Comparison of ENCODE assay signal across 2 cellular contexts in genomic region chr1:154895779-154896178, GRCh38.
TF ChIP-seq lines count a peak whose summit lies in the region.

No MANE protein-coding gene starts in this region.

TF ChIP-seq in SK-N-SH, 30 proteins besides CTCF, POLR2A, EP300 and RAD21 (continued from another document):
- TF ChIP-seq IRF3 (IDR thresholded peaks at IDR 0.05; ENCODE audit: low read depth, low read length) (no peak), ELF1 (IDR thresholded peaks at IDR 0.05) (no peak), SIN3A (IDR thresholded peaks at IDR 0.05; ENCODE audit: borderline replicate concordance, low read depth, low read length) (no peak), JUND (IDR thresholded peaks at IDR 0.05) (no peak), SMC3 (IDR thresholded peaks at IDR 0.05; ENCODE audit: low read depth, low read length) (no peak), POLR2AphosphoS5 (IDR thresholded peaks at IDR 0.05; ENCODE audit: low read depth, low read length) (no peak), NRF1 (IDR thresholded peaks at IDR 0.05; ENCODE audit: low read depth, low read length) (no peak)
- TF ChIP-seq, protein P1, sequence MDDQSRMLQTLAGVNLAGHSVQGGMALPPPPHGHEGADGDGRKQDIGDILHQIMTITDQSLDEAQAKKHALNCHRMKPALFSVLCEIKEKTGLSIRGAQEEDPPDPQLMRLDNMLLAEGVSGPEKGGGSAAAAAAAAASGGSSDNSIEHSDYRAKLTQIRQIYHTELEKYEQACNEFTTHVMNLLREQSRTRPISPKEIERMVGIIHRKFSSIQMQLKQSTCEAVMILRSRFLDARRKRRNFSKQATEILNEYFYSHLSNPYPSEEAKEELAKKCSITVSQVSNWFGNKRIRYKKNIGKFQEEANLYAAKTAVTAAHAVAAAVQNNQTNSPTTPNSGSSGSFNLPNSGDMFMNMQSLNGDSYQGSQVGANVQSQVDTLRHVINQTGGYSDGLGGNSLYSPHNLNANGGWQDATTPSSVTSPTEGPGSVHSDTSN (IDR thresholded peaks at IDR 0.05): no peak
- TF ChIP-seq, protein P2, sequence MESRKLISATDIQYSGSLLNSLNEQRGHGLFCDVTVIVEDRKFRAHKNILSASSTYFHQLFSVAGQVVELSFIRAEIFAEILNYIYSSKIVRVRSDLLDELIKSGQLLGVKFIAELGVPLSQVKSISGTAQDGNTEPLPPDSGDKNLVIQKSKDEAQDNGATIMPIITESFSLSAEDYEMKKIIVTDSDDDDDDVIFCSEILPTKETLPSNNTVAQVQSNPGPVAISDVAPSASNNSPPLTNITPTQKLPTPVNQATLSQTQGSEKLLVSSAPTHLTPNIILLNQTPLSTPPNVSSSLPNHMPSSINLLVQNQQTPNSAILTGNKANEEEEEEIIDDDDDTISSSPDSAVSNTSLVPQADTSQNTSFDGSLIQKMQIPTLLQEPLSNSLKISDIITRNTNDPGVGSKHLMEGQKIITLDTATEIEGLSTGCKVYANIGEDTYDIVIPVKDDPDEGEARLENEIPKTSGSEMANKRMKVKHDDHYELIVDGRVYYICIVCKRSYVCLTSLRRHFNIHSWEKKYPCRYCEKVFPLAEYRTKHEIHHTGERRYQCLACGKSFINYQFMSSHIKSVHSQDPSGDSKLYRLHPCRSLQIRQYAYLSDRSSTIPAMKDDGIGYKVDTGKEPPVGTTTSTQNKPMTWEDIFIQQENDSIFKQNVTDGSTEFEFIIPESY (IDR thresholded peaks at IDR 0.05; ENCODE audit: borderline replicate concordance, low read depth): no peak

TF ChIP-seq in SK-N-SH treated with all-trans-retinoic acid at 6 μM for 48 hours, 23 proteins besides CTCF, POLR2A, EP300 and RAD21 (continued from another document):
- TF ChIP-seq, protein P3, sequence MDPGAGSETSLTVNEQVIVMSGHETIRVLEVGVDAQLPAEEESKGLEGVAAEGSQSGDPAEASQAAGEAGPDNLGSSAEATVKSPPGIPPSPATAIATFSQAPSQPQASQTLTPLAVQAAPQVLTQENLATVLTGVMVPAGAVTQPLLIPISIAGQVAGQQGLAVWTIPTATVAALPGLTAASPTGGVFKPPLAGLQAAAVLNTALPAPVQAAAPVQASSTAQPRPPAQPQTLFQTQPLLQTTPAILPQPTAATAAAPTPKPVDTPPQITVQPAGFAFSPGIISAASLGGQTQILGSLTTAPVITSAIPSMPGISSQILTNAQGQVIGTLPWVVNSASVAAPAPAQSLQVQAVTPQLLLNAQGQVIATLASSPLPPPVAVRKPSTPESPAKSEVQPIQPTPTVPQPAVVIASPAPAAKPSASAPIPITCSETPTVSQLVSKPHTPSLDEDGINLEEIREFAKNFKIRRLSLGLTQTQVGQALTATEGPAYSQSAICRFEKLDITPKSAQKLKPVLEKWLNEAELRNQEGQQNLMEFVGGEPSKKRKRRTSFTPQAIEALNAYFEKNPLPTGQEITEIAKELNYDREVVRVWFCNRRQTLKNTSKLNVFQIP (CRISPR knock-in tag; IDR thresholded peaks at IDR 0.05; ENCODE audit: borderline replicate concordance, low read depth): no peak
- TF ChIP-seq ZNF8 (CRISPR knock-in tag; IDR thresholded peaks at IDR 0.05) (no peak), BACH2 (CRISPR knock-in tag; IDR thresholded peaks at IDR 0.05; ENCODE audit: borderline replicate concordance) (no peak), OSR1 (CRISPR knock-in tag; IDR thresholded peaks at IDR 0.05) (no peak), TCF4 (CRISPR knock-in tag; IDR thresholded peaks at IDR 0.05; ENCODE audit: borderline replicate concordance) (no peak), GLIS3 (CRISPR knock-in tag; IDR thresholded peaks at IDR 0.05) (no peak), TOX (CRISPR knock-in tag; IDR thresholded peaks at IDR 0.05; ENCODE audit: borderline replicate concordance) (no peak), ESRRG (CRISPR knock-in tag; IDR thresholded peaks at IDR 0.05) (no peak), ZC3H10 (CRISPR knock-in tag; IDR thresholded peaks at IDR 0.05) (no peak), ZFP3 (CRISPR knock-in tag; IDR thresholded peaks at IDR 0.05) (no peak)
- TF ChIP-seq, protein P4, sequence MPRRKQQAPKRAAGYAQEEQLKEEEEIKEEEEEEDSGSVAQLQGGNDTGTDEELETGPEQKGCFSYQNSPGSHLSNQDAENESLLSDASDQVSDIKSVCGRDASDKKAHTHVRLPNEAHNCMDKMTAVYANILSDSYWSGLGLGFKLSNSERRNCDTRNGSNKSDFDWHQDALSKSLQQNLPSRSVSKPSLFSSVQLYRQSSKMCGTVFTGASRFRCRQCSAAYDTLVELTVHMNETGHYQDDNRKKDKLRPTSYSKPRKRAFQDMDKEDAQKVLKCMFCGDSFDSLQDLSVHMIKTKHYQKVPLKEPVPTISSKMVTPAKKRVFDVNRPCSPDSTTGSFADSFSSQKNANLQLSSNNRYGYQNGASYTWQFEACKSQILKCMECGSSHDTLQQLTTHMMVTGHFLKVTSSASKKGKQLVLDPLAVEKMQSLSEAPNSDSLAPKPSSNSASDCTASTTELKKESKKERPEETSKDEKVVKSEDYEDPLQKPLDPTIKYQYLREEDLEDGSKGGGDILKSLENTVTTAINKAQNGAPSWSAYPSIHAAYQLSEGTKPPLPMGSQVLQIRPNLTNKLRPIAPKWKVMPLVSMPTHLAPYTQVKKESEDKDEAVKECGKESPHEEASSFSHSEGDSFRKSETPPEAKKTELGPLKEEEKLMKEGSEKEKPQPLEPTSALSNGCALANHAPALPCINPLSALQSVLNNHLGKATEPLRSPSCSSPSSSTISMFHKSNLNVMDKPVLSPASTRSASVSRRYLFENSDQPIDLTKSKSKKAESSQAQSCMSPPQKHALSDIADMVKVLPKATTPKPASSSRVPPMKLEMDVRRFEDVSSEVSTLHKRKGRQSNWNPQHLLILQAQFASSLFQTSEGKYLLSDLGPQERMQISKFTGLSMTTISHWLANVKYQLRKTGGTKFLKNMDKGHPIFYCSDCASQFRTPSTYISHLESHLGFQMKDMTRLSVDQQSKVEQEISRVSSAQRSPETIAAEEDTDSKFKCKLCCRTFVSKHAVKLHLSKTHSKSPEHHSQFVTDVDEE (CRISPR knock-in tag; IDR thresholded peaks at IDR 0.05): no peak
TF ChIP-seq in SK-N-SH treated with all-trans-retinoic acid at 6 μM for 48 hours: peak in this region for 0.
